In genomic region chr10:54682554-54682953, GRCh38 we compare ENCODE assay signal across 26 cellular contexts.
"Had no signal": no experiment of that assay in that cellular context is flagged by ENCODE, and none has a peak within 500 bp of the region (broad histone marks: within the 10 kb centered on the region; RNA-seq: fewer than 3 reads in every experiment).

No MANE protein-coding gene starts in this region.

- H3K4me1 ChIP-seq: stomach, suprapubic skin, testis, thyroid gland, tibial artery, tibial nerve, transverse colon, upper lobe of left lung, upper lobe of right lung, uterus, vagina had no signal

- DNase-seq: stimulated activated CD4-positive, alpha-beta T cell treated with anti-CD3 and anti-CD28 coated beads, Interleukin-2, amount 100 ng/mL, for 48 hours; stimulated activated CD4-positive, alpha-beta T cell treated with anti-CD3 and anti-CD28 coated beads, Interleukin-4, amount 100 ng/mL, for 1 hour; stimulated activated CD4-positive, alpha-beta T cell treated with anti-CD3 and anti-CD28 coated beads, Interleukin-4, amount 100 ng/mL, for 24 hours; stimulated activated CD4-positive, alpha-beta T cell treated with anti-CD3 and anti-CD28 coated beads, Interleukin-4, amount 100 ng/mL, for 4 hours; stimulated activated CD8-positive, alpha-beta memory T cell treated with anti-CD3 and anti-CD28 coated beads, Interleukin-4, amount 100 ng/mL, for 48 hours; stimulated activated naive B cell treated with anti-CD40 and anti-IgM and Interleukin-4, amounts not matched to agents 10 μg/mL and 1 μg/mL and 100 μg/mL, for 72 hours; stimulated activated naive CD4-positive, alpha-beta T cell; stimulated activated naive CD4-positive, alpha-beta T cell treated with Interleukin-2 at 50 U/mL for 16 hours; stimulated activated naive CD8-positive, alpha-beta T cell treated with anti-CD3 and anti-CD28 coated beads, Interleukin-15, amount 100 ng/mL, for 72 hours; stimulated activated naive CD8-positive, alpha-beta T cell treated with anti-CD3 and anti-CD28 coated beads, Interleukin-15, Interleukin-2, amounts not matched to agents 100 U/mL and 50 U/mL, for 24 hours; stomach; substantia nigra; testis; thyroid gland; tibial artery; transverse colon; trophoblast cell; upper lobe of left lung; upper lobe of right lung; uterus had no signal

- H3K27ac ChIP-seq: stomach, suprapubic skin, testis, thoracic aorta, thyroid gland, tibial artery, tibial nerve, transverse colon, upper lobe of left lung, upper lobe of right lung, uterus, vagina had no signal

- H3K9me3 ChIP-seq: suprapubic skin, testis, thoracic aorta, thyroid gland, tibial artery, tibial nerve, transverse colon, upper lobe of left lung, upper lobe of right lung, uterus, vagina had no signal

- ATAC-seq: stimulated activated effector memory CD8-positive, alpha-beta T cell treated with anti-CD3 and anti-CD28 coated beads, Interleukin-12 subunit alpha, Interleukin-12 subunit beta, amount 100 ng/mL, for 72 hours; stimulated activated memory B cell treated with anti-CD40 and anti-IgM and Interleukin-4, amounts not matched to agents 10 μg/mL and 1 μg/mL and 100 μg/mL, for 72 hours; stimulated activated naive B cell treated with anti-CD40 and anti-IgM and Interleukin-4, amounts not matched to agents 10 μg/mL and 1 μg/mL and 100 μg/mL, for 72 hours; stimulated activated naive CD8-positive, alpha-beta T cell treated with anti-CD3 and anti-CD28 coated beads, Interleukin-15, amount 100 ng/mL, for 72 hours; stimulated activated naive CD8-positive, alpha-beta T cell treated with anti-CD3 and anti-CD28 coated beads, Interleukin-15, Interleukin-2, amounts not matched to agents 100 U/mL and 50 U/mL, for 24 hours; upper lobe of right lung had no signal

- H3K36me3 ChIP-seq: stomach, suprapubic skin, thoracic aorta, thyroid gland, tibial artery, tibial nerve, transverse colon, upper lobe of left lung, upper lobe of right lung, uterus, vagina had no signal

- H3K4me3 ChIP-seq: stomach, suprapubic skin, testis, thoracic aorta, thyroid gland, tibial artery, tibial nerve, transverse colon, upper lobe of left lung, upper lobe of right lung, uterus, vagina had no signal

- H3K27me3 ChIP-seq: stomach, suprapubic skin, testis, thyroid gland, tibial artery, tibial nerve, transverse colon, upper lobe of left lung, upper lobe of right lung, uterus, vagina had no signal
